In the genomic region with DNA sequence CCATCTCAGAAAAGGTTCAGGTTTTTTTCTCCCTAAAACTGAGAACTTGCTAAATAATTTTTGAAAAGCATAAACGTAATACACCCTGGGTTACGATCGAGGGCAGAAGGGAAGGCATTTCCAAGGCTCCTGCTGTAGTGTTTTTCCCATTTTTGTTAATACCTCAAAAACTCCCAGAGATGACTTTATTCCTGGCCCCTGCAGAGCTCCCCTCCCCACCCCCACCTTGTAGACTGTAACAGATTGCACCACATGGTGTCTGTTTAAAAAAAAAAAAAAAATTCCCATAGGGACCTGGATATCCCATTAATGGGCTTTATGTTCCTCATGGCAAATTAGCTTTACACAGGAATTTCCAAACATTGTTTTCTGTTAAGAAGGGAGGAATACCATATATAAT, we compare ENCODE assay signal across 26 cellular contexts. TPM values are rescaled to one million over a fixed set of nuclear protein-coding genes. Genes with fewer than 3 reads are reported as not detected.
"Had no signal": no experiment of that assay in that cellular context is flagged by ENCODE, and none has a peak within 500 bp of the region (broad histone marks: within the 10 kb centered on the region; RNA-seq: fewer than 3 reads in every experiment).

No MANE protein-coding gene starts in this region.

- H3K36me3 ChIP-seq: Peyer's patch had no signal

- H3K4me3 Mint-ChIP-seq: activated naive CD8-positive, alpha-beta T cell treated with anti-CD3 and anti-CD28 coated beads, Interleukin-2, amount 50 U/mL, for 24 hours; activated T-cell treated with anti-CD3 and anti-CD28 coated beads, Interleukin-2, amount 50 U/mL, for 4 hours; central memory CD8-positive, alpha-beta T cell; T-helper 1 cell treated with Interleukin-12 subunit alpha and Interleukin-12 subunit beta and Interleukin-4 antibody, amounts not matched to agents 30 μg/mL and 1 μg/mL, for 36 hours; WTC11 had no signal

- H3K4me3 ChIP-seq: Peyer's patch had no signal

- H3K27me3 ChIP-seq: Peyer's patch had no signal

- H3K9me3 Mint-ChIP-seq: activated naive CD4-positive, alpha-beta T cell treated with anti-CD3 and anti-CD28 coated beads, Interleukin-2, amount 50 U/mL, for 72 hours; activated naive CD8-positive, alpha-beta T cell treated with anti-CD3 and anti-CD28 coated beads, Interleukin-2, amount 50 U/mL, for 24 hours; activated T-cell treated with anti-CD3 and anti-CD28 coated beads, Interleukin-2, amount 50 U/mL, for 4 hours; brain; central memory CD8-positive, alpha-beta T cell; T-helper 1 cell treated with Interleukin-12 subunit alpha and Interleukin-12 subunit beta and Interleukin-4 antibody, amounts not matched to agents 30 μg/mL and 1 μg/mL, for 36 hours; WTC11 had no signal

- H3K27ac ChIP-seq: Peyer's patch, RWPE1 had no signal

- H3K27ac Mint-ChIP-seq: activated naive CD4-positive, alpha-beta T cell treated with anti-CD3 and anti-CD28 coated beads, Interleukin-2, amount 50 U/mL, for 72 hours; activated naive CD8-positive, alpha-beta T cell treated with anti-CD3 and anti-CD28 coated beads, Interleukin-2, amount 50 U/mL, for 24 hours; T-helper 1 cell treated with Interleukin-12 subunit alpha and Interleukin-12 subunit beta and Interleukin-4 antibody, amounts not matched to agents 30 μg/mL and 1 μg/mL, for 36 hours; WTC11 had no signal

- H3K9me3 ChIP-seq: Peyer's patch had no signal

- H3K4me1 Mint-ChIP-seq: central memory CD8-positive, alpha-beta T cell had no signal

- H3K4me1 ChIP-seq: Peyer's patch had no signal

- DNase-seq: activated CD4-positive, alpha-beta T cell treated with anti-CD3 and anti-CD28 coated beads for 48 hours; activated CD4-positive, alpha-beta T cell treated with anti-CD3 and anti-CD28 coated beads, Interleukin-2, amount 50 U/mL, for 4 hours; activated CD4-positive, CD25-positive, alpha-beta regulatory T cell treated with anti-CD3 and anti-CD28 coated beads, Interleukin-2, amount 50 U/mL, for 72 hours; activated CD8-positive, alpha-beta memory T cell treated with anti-CD3 and anti-CD28 coated beads for 24 hours; activated effector memory CD4-positive, alpha-beta T cell treated with anti-CD3 and anti-CD28 coated beads, Interleukin-2, amount 50 U/mL, for 16 hours; activated naive CD4-positive, alpha-beta T cell treated with Interleukin-2 at 50 U/mL for 16 hours; activated naive CD8-positive, alpha-beta T cell treated with anti-CD3 and anti-CD28 coated beads, Interleukin-2, amount 50 U/mL, for 24 hours; activated T-cell treated with anti-CD3 and anti-CD28 coated beads, Interleukin-2, amount 50 U/mL, for 4 hours; amniotic stem cell; cortex of kidney; NCI-H1092; NCI-H1417; NCI-H2029 treated with DMSO at 0.1 percent for 48 hours; NCI-H526; Peyer's patch; SHP77 had no signal

- H3K36me3 Mint-ChIP-seq: activated naive CD4-positive, alpha-beta T cell treated with anti-CD3 and anti-CD28 coated beads, Interleukin-2, amount 50 U/mL, for 72 hours; WTC11 had no signal

- H3K27me3 Mint-ChIP-seq: brain; central memory CD8-positive, alpha-beta T cell had no signal

- ATAC-seq: activated naive CD4-positive, alpha-beta T cell treated with anti-CD3 and anti-CD28 coated beads, Interleukin-2, amount 50 U/mL, for 72 hours; activated naive CD8-positive, alpha-beta T cell treated with anti-CD3 and anti-CD28 coated beads, Interleukin-2, amount 50 U/mL, for 24 hours; activated T-cell treated with anti-CD3 and anti-CD28 coated beads, Interleukin-2, amount 50 U/mL, for 4 hours; WTC11 had no signal

RNA-seq across cellular contexts. Expression of a gene that starts 38.2 kb away (rescaled TPM):
- total RNA-seq: activated naive CD4-positive, alpha-beta T cell treated with anti-CD3 and anti-CD28 coated beads, Interleukin-2, amount 50 U/mL, for 72 hours; activated T-cell treated with anti-CD3 and anti-CD28 coated beads, Interleukin-2, amount 50 U/mL, for 4 hours; astrocyte; LHCN-M2; M059J; Peyer's patch; SK-MEL-5; WTC11 had no signal
